9 cellular contexts compared by ENCODE assay signal in the genomic region with DNA sequence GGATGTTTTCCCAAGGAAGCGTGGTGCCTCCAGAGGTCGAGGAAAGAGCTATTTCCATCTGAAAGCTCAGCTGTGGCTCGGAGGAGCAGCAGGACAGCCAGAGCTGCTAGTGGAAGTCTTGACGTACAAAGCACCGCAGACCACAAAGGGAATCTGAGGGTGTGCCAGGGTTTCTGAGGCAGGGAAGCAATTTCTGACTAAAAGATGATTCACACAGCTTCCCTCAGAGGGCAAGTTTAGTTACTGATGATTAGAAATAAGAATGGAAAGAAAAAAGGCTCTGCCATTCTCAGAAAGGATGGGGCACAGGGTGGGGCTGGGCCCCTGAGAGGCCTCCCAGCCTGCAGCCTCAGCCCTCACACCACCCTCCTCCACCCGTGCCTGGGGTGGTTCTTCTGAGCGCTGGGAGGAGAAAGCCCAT. TPM values are rescaled to one million over a fixed set of nuclear protein-coding genes. Genes with fewer than 3 reads are reported as not detected.
DNase-seq lines count a peak whose midpoint lies in the region; ATAC-seq, FAIRE-seq and TF ChIP-seq lines count a peak whose summit lies in the region.
"Had no signal": no experiment of that assay in that cellular context is flagged by ENCODE, and none has a peak within 500 bp of the region (broad histone marks: within the 10 kb centered on the region; RNA-seq: fewer than 3 reads in every experiment).

No MANE protein-coding gene starts in this region.

- no peak overlapping the region for H3K4me3 ChIP-seq in epithelial cell of proximal tubule (ENCODE audit: low read depth, low read length)

- H3K27ac Mint-ChIP-seq in type B pancreatic cell: no peak overlapping the region

- H3K9me3 Mint-ChIP-seq in type B pancreatic cell: no peaks in the 10 kb centered on the region

- no peak overlapping the region for H3K4me3 Mint-ChIP-seq in type B pancreatic cell

- no peak for TF ChIP-seq CTCF in epithelial cell of proximal tubule (conservative IDR thresholded peaks at IDR 0.05; ENCODE audit: low read depth, low read length)
- TF ChIP-seq CTCF in type B pancreatic cell (conservative IDR thresholded peaks at IDR 0.05): no peak

- no peak for ATAC-seq in GM19467 (IDR thresholded peaks at IDR 0.05; ENCODE audit: unreplicated experiment)

- DNase-seq in H54 (ENCODE audit: insufficient read length, low spot score) (peak; percentile 89), SKM-1 treated with dmso at 0.1 percent for 144 hours (lab: John Stamatoyannopoulos, UW; ENCODE audit: unreplicated experiment) (peak; percentile 17), epithelial cell of proximal tubule (ENCODE audit: low read depth) (peak; percentile 62), type B pancreatic cell (ENCODE audit: extremely low spot score, unreplicated experiment) (no peak), NCI-H774 (lab: John Stamatoyannopoulos, UW) (no peak), NCI-H1092 treated with DMSO at 0.1 percent for 48 hours (lab: John Stamatoyannopoulos, UW) (no peak)
- peak; percentile 5 to 61 (median 20) for DNase-seq in stimulated activated CD4-positive, alpha-beta T cell treated with anti-CD3 and anti-CD28 coated beads, Interleukin-1b, Interleukin-23, amount 100 ng/mL, for 24 hours (ENCODE audit: low read depth in 4 of 4, low spot score in 1 of 4)

- peaks cover 4% of the 10 kb centered on the region for H3K4me1 Mint-ChIP-seq in type B pancreatic cell (ENCODE audit: unreplicated experiment)

- H3K27me3 Mint-ChIP-seq in type B pancreatic cell: peaks cover 33% of the 10 kb centered on the region

- peak; percentile 69 for FAIRE-seq in H54 (lab: Jason Lieb, UNC)
- FAIRE-seq: TTC549 had no signal

- no peaks in the 10 kb centered on the region for H3K36me3 Mint-ChIP-seq in type B pancreatic cell

- no peak for TF ChIP-seq POLR2A in H54 (IDR thresholded peaks at IDR 0.05; ENCODE audit: low read depth, low read length)

RNA-seq across cellular contexts. Expression of a gene that starts 45.8 kb away (rescaled TPM):
- 118 and 187 TPM in 2 replicates for total RNA-seq in epithelial cell of proximal tubule
- 134 and 183 TPM in 2 replicates for total RNA-seq in type B pancreatic cell (ENCODE audit: low replicate concordance)

Comparison
In these comparisons a context has a peak if more than half of its experiments do, and no peak if none do; other contexts are left out.
1. DNase-seq: peak in H54 (single experiment), SKM-1 treated with dmso at 0.1 percent for 144 hours (single experiment), epithelial cell of proximal tubule (single experiment) and stimulated activated CD4-positive, alpha-beta T cell treated with anti-CD3 and anti-CD28 coated beads, Interleukin-1b, Interleukin-23, amount 100 ng/mL, for 24 hours (4 of 4); none in type B pancreatic cell (single experiment), NCI-H774 (single experiment) and NCI-H1092 treated with DMSO at 0.1 percent for 48 hours (single experiment).